In the genomic region with DNA sequence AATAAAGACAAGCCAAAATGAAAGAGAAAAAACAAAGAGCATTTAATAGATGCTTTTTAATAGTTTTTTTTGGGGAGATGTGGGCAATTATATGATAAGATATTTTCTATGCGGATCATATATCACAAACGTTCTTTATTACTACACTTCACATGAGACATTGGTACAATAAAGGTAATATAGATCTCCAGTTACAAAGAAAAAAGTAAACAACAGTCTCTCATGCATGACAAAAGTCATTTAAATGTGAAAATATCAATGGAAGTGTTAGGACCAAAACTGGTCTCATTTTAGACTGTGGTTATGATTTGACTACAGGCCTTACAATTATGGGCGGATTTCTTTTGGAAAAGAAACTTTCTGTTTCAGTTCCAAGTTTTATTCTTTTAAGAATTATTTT, we compare ENCODE assay signal across 22 cellular contexts.
"Had no signal": no experiment of that assay in that cellular context is flagged by ENCODE, and none has a peak within 500 bp of the region (broad histone marks: within the 10 kb centered on the region; RNA-seq: fewer than 3 reads in every experiment).

No MANE protein-coding gene starts in this region.

- FAIRE-seq: islet of Langerhans, pancreas, small intestine, urothelium cell line had no signal

- DNase-seq: dermis blood vessel endothelial cell; effector memory CD4-positive, alpha-beta T cell; erythroblast; esophagus squamous epithelium; foreskin melanocyte; glutamatergic neuron; heart right ventricle; hippocampal formation; left cardiac atrium; left lung; mesenchymal stem cell; mucosa of descending colon; naive B cell; pancreas; right lobe of liver; small intestine; stimulated activated CD4-positive, alpha-beta T cell treated with anti-CD3 and anti-CD28 coated beads, Interleukin-15, amount 100 ng/mL, for 24 hours; stimulated activated CD4-positive, alpha-beta T cell treated with anti-CD3 and anti-CD28 coated beads, Interleukin-2, amount 100 ng/mL, for 48 hours; stimulated activated naive B cell treated with anti-CD40 and anti-IgM and Interleukin-4, amounts not matched to agents 10 μg/mL and 1 μg/mL and 100 μg/mL, for 72 hours; upper lobe of left lung had no signal
